ENCODE assay signal across 15 cellular contexts in genomic region chrX:46216406-46216805, GRCh38.
DNase-seq lines count a peak whose midpoint lies in the region; ATAC-seq and TF ChIP-seq lines count a peak whose summit lies in the region.
"Had no signal": no experiment of that assay in that cellular context is flagged by ENCODE, and none has a peak within 500 bp of the region (broad histone marks: within the 10 kb centered on the region; RNA-seq: fewer than 3 reads in every experiment).

No MANE protein-coding gene starts in this region.

- peak overlapping the region in 1 of 2 donors; percentile 51 for H3K27ac ChIP-seq in coronary artery
- H3K27ac ChIP-seq: HL-60 had no signal

- peak overlapping the region; percentile 51 for H3K27ac Mint-ChIP-seq in osteocyte (ENCODE audit: unreplicated experiment)
- H3K27ac Mint-ChIP-seq: CD8-positive, alpha-beta T cell had no signal

- H3K4me3 Mint-ChIP-seq in osteocyte (ENCODE audit: unreplicated experiment), result no peak overlapping the region
- H3K4me3 Mint-ChIP-seq: CD14-positive monocyte; CD8-positive, alpha-beta T cell had no signal

- H3K9me3 Mint-ChIP-seq in osteocyte (ENCODE audit: unreplicated experiment), result no peaks in the 10 kb centered on the region
- H3K9me3 Mint-ChIP-seq: CD8-positive, alpha-beta T cell had no signal

- no peak for ATAC-seq in HG02571 (IDR thresholded peaks at IDR 0.05; ENCODE audit: unreplicated experiment)
- ATAC-seq in GM21786 (IDR thresholded peaks at IDR 0.05; ENCODE audit: unreplicated experiment), result no peak
- ATAC-seq: CD8-positive, alpha-beta T cell had no signal

- peak; percentile 9 for DNase-seq in RPMI7951 (ENCODE audit: low read depth)
- DNase-seq in coronary artery (ENCODE audit: low spot score), result no peak
- no peak for DNase-seq in osteocyte (ENCODE audit: extremely low spot score, unreplicated experiment)
- DNase-seq in NCI-H345 treated with DMSO at 0.1 percent for 48 hours (lab: John Stamatoyannopoulos, UW; ENCODE audit: unreplicated experiment), result no peak
- DNase-seq: CD8-positive, alpha-beta T cell; COR-L47; DMS153; DMS79 treated with DMSO at 0.1 percent for 48 hours; EL; IMR-90 had no signal

- H3K27me3 Mint-ChIP-seq in osteocyte (ENCODE audit: unreplicated experiment), result no peaks in the 10 kb centered on the region

- peaks cover 24% of the 10 kb centered on the region for H3K4me1 Mint-ChIP-seq in osteocyte (ENCODE audit: unreplicated experiment)
- H3K4me1 Mint-ChIP-seq: CD14-positive monocyte had no signal

- TF ChIP-seq CTCF in coronary artery (IDR thresholded peaks at IDR 0.05), result no peak
- TF ChIP-seq CTCF in osteocyte (IDR thresholded peaks at IDR 0.05), result no peak

- peak overlapping the region; percentile 17 for H3K4me3 ChIP-seq in coronary artery
- H3K4me3 ChIP-seq: HAP-1 had no signal

- H3K36me3 Mint-ChIP-seq in osteocyte (ENCODE audit: unreplicated experiment), result no peaks in the 10 kb centered on the region
- H3K36me3 Mint-ChIP-seq: CD14-positive monocyte; CD8-positive, alpha-beta T cell had no signal
